In genomic region chr5:176660860-176661641, GRCh38 we compare ENCODE assay signal across 1 cellular context.
TF ChIP-seq lines count a peak whose summit lies in the region.

No MANE protein-coding gene starts in this region.

TF ChIP-seq in K562, 482 proteins besides CTCF, POLR2A, EP300 and RAD21 (continued from another document and continues in another):
- TF ChIP-seq, protein P1, sequence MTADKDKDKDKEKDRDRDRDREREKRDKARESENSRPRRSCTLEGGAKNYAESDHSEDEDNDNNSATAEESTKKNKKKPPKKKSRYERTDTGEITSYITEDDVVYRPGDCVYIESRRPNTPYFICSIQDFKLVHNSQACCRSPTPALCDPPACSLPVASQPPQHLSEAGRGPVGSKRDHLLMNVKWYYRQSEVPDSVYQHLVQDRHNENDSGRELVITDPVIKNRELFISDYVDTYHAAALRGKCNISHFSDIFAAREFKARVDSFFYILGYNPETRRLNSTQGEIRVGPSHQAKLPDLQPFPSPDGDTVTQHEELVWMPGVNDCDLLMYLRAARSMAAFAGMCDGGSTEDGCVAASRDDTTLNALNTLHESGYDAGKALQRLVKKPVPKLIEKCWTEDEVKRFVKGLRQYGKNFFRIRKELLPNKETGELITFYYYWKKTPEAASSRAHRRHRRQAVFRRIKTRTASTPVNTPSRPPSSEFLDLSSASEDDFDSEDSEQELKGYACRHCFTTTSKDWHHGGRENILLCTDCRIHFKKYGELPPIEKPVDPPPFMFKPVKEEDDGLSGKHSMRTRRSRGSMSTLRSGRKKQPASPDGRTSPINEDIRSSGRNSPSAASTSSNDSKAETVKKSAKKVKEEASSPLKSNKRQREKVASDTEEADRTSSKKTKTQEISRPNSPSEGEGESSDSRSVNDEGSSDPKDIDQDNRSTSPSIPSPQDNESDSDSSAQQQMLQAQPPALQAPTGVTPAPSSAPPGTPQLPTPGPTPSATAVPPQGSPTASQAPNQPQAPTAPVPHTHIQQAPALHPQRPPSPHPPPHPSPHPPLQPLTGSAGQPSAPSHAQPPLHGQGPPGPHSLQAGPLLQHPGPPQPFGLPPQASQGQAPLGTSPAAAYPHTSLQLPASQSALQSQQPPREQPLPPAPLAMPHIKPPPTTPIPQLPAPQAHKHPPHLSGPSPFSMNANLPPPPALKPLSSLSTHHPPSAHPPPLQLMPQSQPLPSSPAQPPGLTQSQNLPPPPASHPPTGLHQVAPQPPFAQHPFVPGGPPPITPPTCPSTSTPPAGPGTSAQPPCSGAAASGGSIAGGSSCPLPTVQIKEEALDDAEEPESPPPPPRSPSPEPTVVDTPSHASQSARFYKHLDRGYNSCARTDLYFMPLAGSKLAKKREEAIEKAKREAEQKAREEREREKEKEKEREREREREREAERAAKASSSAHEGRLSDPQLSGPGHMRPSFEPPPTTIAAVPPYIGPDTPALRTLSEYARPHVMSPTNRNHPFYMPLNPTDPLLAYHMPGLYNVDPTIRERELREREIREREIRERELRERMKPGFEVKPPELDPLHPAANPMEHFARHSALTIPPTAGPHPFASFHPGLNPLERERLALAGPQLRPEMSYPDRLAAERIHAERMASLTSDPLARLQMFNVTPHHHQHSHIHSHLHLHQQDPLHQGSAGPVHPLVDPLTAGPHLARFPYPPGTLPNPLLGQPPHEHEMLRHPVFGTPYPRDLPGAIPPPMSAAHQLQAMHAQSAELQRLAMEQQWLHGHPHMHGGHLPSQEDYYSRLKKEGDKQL (CRISPR knock-in tag; IDR thresholded peaks at IDR 0.05; ENCODE audit: borderline replicate concordance), result no peak
- TF ChIP-seq ZNF583 (CRISPR knock-in tag; IDR thresholded peaks at IDR 0.05) (no peak), ZNF143 (CRISPR knock-in tag; IDR thresholded peaks at IDR 0.05) (no peak), MCM7 (IDR thresholded peaks at IDR 0.05) (no peak), SIX5 (IDR thresholded peaks at IDR 0.05; ENCODE audit: borderline replicate concordance in 1 of 2, insufficient read depth in 1 of 2, low read depth in 1 of 2, low read length in 2 of 2) (no peak), ZNF354B (CRISPR knock-in tag; IDR thresholded peaks at IDR 0.05) (no peak), ZNF347 (CRISPR knock-in tag; IDR thresholded peaks at IDR 0.05; ENCODE audit: low read depth) (no peak), ZNF699 (CRISPR knock-in tag; IDR thresholded peaks at IDR 0.05; ENCODE audit: insufficient replicate concordance) (no peak), BACH1 (tag; IDR thresholded peaks at IDR 0.05) (no peak), ZNF639 (CRISPR knock-in tag; conservative IDR thresholded peaks at IDR 0.05 in 1 of 2, IDR thresholded peaks at IDR 0.05 in 1 of 2) (no peak), ZNF316 (IDR thresholded peaks at IDR 0.05) (no peak), TAF1 (IDR thresholded peaks at IDR 0.05; ENCODE audit: control insufficient read depth, extremely low read depth, insufficient read depth, low read length, severe bottlenecking) (no peak), HDGF (IDR thresholded peaks at IDR 0.05) (no peak), CBFB (CRISPR knock-in tag; IDR thresholded peaks at IDR 0.05) (no peak), CBFA2T2 (conservative IDR thresholded peaks at IDR 0.05) (no peak), ZNF444 (CRISPR knock-in tag; IDR thresholded peaks at IDR 0.05) (no peak), PHF8 (IDR thresholded peaks at IDR 0.05; ENCODE audit: borderline replicate concordance, low read length) (no peak), MCM3 (IDR thresholded peaks at IDR 0.05) (no peak), BCL6 (CRISPR knock-in tag; IDR thresholded peaks at IDR 0.05) (no peak), TEAD4 (IDR thresholded peaks at IDR 0.05; ENCODE audit: low read length) (no peak), TEAD4 (CRISPR knock-in tag; IDR thresholded peaks at IDR 0.05; ENCODE audit: borderline replicate concordance) (no peak), EZH2 (IDR thresholded peaks at IDR 0.05; ENCODE audit: borderline replicate concordance, low read depth, low read length) (no peak), KLF16 (IDR thresholded peaks at IDR 0.05) (no peak), IFI16 (CRISPR knock-in tag; IDR thresholded peaks at IDR 0.05) (no peak), POLR2AphosphoS5 (IDR thresholded peaks at IDR 0.05; ENCODE audit: control insufficient read depth, insufficient read depth, low read depth, low read length) (no peak), ZNF395 (CRISPR knock-in tag; IDR thresholded peaks at IDR 0.05) (no peak), NFE2 (IDR thresholded peaks at IDR 0.05; ENCODE audit: low read depth) (no peak), ATF1 (CRISPR knock-in tag; IDR thresholded peaks at IDR 0.05) (no peak), ATF1 (tag; IDR thresholded peaks at IDR 0.05) (peak; percentile 38), CREBBP (IDR thresholded peaks at IDR 0.05; ENCODE audit: low read depth, low read length) (no peak), DPF2 (IDR thresholded peaks at IDR 0.05) (no peak), EWSR1 (IDR thresholded peaks at IDR 0.05; ENCODE audit: borderline replicate concordance, low read depth, partially characterized antibody) (no peak), ZNF124 (CRISPR knock-in tag; IDR thresholded peaks at IDR 0.05) (no peak), RBM39 (optimal IDR thresholded peaks at IDR 0.05; ENCODE audit: low read depth, low read length) (no peak), MED1 (CRISPR knock-in tag; IDR thresholded peaks at IDR 0.05; ENCODE audit: borderline replicate concordance) (no peak), HDAC1 (IDR thresholded peaks at IDR 0.05) (peak in 1 of 2 experiments; percentile 39; a peak in 1 of 4 replicates)
- TF ChIP-seq, protein P2, sequence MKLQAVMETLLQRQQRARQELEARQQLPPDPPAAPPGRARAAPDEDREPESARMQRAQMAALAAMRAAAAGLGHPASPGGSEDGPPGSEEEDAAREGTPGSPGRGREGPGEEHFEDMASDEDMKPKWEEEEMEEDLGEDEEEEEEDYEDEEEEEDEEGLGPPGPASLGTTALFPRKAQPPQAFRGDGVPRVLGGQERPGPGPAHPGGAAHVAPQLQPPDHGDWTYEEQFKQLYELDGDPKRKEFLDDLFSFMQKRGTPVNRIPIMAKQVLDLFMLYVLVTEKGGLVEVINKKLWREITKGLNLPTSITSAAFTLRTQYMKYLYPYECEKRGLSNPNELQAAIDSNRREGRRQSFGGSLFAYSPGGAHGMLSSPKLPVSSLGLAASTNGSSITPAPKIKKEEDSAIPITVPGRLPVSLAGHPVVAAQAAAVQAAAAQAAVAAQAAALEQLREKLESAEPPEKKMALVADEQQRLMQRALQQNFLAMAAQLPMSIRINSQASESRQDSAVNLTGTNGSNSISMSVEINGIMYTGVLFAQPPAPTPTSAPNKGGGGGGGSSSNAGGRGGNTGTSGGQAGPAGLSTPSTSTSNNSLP (IDR thresholded peaks at IDR 0.05; ENCODE audit: borderline replicate concordance, low read depth, low read length), result no peak
- TF ChIP-seq, protein P3, sequence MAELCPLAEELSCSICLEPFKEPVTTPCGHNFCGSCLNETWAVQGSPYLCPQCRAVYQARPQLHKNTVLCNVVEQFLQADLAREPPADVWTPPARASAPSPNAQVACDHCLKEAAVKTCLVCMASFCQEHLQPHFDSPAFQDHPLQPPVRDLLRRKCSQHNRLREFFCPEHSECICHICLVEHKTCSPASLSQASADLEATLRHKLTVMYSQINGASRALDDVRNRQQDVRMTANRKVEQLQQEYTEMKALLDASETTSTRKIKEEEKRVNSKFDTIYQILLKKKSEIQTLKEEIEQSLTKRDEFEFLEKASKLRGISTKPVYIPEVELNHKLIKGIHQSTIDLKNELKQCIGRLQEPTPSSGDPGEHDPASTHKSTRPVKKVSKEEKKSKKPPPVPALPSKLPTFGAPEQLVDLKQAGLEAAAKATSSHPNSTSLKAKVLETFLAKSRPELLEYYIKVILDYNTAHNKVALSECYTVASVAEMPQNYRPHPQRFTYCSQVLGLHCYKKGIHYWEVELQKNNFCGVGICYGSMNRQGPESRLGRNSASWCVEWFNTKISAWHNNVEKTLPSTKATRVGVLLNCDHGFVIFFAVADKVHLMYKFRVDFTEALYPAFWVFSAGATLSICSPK (IDR thresholded peaks at IDR 0.05; ENCODE audit: borderline replicate concordance), result no peak
- TF ChIP-seq, protein P4, sequence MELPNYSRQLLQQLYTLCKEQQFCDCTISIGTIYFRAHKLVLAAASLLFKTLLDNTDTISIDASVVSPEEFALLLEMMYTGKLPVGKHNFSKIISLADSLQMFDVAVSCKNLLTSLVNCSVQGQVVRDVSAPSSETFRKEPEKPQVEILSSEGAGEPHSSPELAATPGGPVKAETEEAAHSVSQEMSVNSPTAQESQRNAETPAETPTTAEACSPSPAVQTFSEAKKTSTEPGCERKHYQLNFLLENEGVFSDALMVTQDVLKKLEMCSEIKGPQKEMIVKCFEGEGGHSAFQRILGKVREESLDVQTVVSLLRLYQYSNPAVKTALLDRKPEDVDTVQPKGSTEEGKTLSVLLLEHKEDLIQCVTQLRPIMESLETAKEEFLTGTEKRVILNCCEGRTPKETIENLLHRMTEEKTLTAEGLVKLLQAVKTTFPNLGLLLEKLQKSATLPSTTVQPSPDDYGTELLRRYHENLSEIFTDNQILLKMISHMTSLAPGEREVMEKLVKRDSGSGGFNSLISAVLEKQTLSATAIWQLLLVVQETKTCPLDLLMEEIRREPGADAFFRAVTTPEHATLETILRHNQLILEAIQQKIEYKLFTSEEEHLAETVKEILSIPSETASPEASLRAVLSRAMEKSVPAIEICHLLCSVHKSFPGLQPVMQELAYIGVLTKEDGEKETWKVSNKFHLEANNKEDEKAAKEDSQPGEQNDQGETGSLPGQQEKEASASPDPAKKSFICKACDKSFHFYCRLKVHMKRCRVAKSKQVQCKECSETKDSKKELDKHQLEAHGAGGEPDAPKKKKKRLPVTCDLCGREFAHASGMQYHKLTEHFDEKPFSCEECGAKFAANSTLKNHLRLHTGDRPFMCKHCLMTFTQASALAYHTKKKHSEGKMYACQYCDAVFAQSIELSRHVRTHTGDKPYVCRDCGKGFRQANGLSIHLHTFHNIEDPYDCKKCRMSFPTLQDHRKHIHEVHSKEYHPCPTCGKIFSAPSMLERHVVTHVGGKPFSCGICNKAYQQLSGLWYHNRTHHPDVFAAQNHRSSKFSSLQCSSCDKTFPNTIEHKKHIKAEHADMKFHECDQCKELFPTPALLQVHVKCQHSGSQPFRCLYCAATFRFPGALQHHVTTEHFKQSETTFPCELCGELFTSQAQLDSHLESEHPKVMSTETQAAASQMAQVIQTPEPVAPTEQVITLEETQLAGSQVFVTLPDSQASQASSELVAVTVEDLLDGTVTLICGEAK (IDR thresholded peaks at IDR 0.05), result peak; percentile 64
- TF ChIP-seq, protein P4 (CRISPR knock-in tag; IDR thresholded peaks at IDR 0.05), result no peak
- TF ChIP-seq, protein P5, sequence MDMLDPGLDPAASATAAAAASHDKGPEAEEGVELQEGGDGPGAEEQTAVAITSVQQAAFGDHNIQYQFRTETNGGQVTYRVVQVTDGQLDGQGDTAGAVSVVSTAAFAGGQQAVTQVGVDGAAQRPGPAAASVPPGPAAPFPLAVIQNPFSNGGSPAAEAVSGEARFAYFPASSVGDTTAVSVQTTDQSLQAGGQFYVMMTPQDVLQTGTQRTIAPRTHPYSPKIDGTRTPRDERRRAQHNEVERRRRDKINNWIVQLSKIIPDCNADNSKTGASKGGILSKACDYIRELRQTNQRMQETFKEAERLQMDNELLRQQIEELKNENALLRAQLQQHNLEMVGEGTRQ (CRISPR knock-in tag; IDR thresholded peaks at IDR 0.05), result no peak
- TF ChIP-seq, protein P6, sequence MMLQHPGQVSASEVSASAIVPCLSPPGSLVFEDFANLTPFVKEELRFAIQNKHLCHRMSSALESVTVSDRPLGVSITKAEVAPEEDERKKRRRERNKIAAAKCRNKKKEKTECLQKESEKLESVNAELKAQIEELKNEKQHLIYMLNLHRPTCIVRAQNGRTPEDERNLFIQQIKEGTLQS (IDR thresholded peaks at IDR 0.05), result peak; percentile 83
- TF ChIP-seq, protein P6 (CRISPR knock-in tag; conservative IDR thresholded peaks at IDR 0.05), result no peak
